ENCODE assay signal across 24 cellular contexts in genomic region chr13:32659736-32660135, GRCh38.
A peak's percentile ranks its signal among the peaks of the same experiment; 100 is the strongest.
DNase-seq lines count a peak whose midpoint lies in the region; ATAC-seq and TF ChIP-seq lines count a peak whose summit lies in the region.
"Had no signal": no experiment of that assay in that cellular context is flagged by ENCODE, and none has a peak within 500 bp of the region (broad histone marks: within the 10 kb centered on the region; RNA-seq: fewer than 3 reads in every experiment).

No MANE protein-coding gene starts in this region.

- H3K9ac ChIP-seq in adipocyte (ENCODE audit: low read length): no peak overlapping the region

- no peak overlapping the region for H3K27ac ChIP-seq in breast epithelium
- H3K27ac ChIP-seq in CD8-positive, alpha-beta T cell (ENCODE audit: low read depth, low read length): no peak overlapping the region
- H3K27ac ChIP-seq: hepatocyte, right atrium auricular region, testis, uterus had no signal

- in situ Hi-C loops in HAP-1 (cut with MboI; ENCODE audit: low sequenced_read_pairs): no loop called here

- no peaks in the 10 kb centered on the region for H3K27me3 ChIP-seq in adipocyte (replicated peaks; ENCODE audit: control insufficient read depth, insufficient read depth, low read length)
- no peaks in the 10 kb centered on the region for H3K27me3 ChIP-seq in breast epithelium
- no peaks in the 10 kb centered on the region for H3K27me3 ChIP-seq in CD8-positive, alpha-beta T cell (ENCODE audit: insufficient read depth, low read length)
- no peaks in the 10 kb centered on the region for H3K27me3 ChIP-seq in HAP-1 (ENCODE audit: low read depth)
- H3K27me3 ChIP-seq: hepatocyte, right atrium auricular region, testis, uterus had no signal

- H3K4me3 ChIP-seq in adipocyte (ENCODE audit: low read length) (no peak overlapping the region), breast epithelium (no peak overlapping the region), HAP-1 (no peak overlapping the region)
- no peak overlapping the region for H3K4me3 ChIP-seq in CD8-positive, alpha-beta T cell (ENCODE audit: low read depth, low read length)
- H3K4me3 ChIP-seq: hepatocyte, left ventricle myocardium inferior, right atrium auricular region, testis, uterus had no signal

- no peaks in the 10 kb centered on the region for H3K27me3 Mint-ChIP-seq in progenitor cell of endocrine pancreas
- no peaks in the 10 kb centered on the region for H3K27me3 Mint-ChIP-seq in CD8-positive, alpha-beta T cell (ENCODE audit: low read depth)
- H3K27me3 Mint-ChIP-seq: activated T-helper 17 cell treated with anti-CD3 and anti-CD28 coated beads, Interleukin-2, amount 50 U/mL, for 72 hours; naive thymus-derived CD4-positive, alpha-beta T cell had no signal

- CTCF ChIA-PET in CD8-positive, alpha-beta T cell (lab: Charles Lee): interaction anchor here (1.5 to 2.4 kb wide), 4 partner anchors 9 to 74 kb away, joined by 4 to 14 read pairs (median 8); no protein-coding TSS in a partner anchor

- H3K4me1 ChIP-seq in adipocyte (ENCODE audit: control insufficient read depth, insufficient read depth, low read length): no peaks in the 10 kb centered on the region
- no peaks in the 10 kb centered on the region for H3K4me1 ChIP-seq in breast epithelium
- H3K4me1 ChIP-seq in CD8-positive, alpha-beta T cell (ENCODE audit: insufficient read depth, low read length): no peaks in the 10 kb centered on the region
- H3K4me1 ChIP-seq in HAP-1: peaks cover 6% of the 10 kb centered on the region; the same call in 1 of the 2 replicates
- H3K4me1 ChIP-seq: right atrium auricular region, testis, uterus had no signal

- peaks cover 25% of the 10 kb centered on the region for H3K36me3 Mint-ChIP-seq in progenitor cell of endocrine pancreas (ENCODE audit: insufficient read depth)
- H3K36me3 Mint-ChIP-seq in CD8-positive, alpha-beta T cell: peaks cover 42% of the 10 kb centered on the region

- TF ChIP-seq POLR2A in breast epithelium (IDR thresholded peaks at IDR 0.05): no peak

- no peak overlapping the region for H3K4me3 Mint-ChIP-seq in progenitor cell of endocrine pancreas (ENCODE audit: low read depth)
- H3K4me3 Mint-ChIP-seq in CD8-positive, alpha-beta T cell: no peak overlapping the region
- H3K4me3 Mint-ChIP-seq: activated T-helper 17 cell treated with anti-CD3 and anti-CD28 coated beads, Interleukin-2, amount 50 U/mL, for 72 hours; CD14-positive monocyte; naive thymus-derived CD4-positive, alpha-beta T cell; WTC11 had no signal

- peaks cover 2% of the 10 kb centered on the region for H3K4me1 Mint-ChIP-seq in progenitor cell of endocrine pancreas (ENCODE audit: low read depth)
- peaks cover 12% of the 10 kb centered on the region for H3K4me1 Mint-ChIP-seq in CD8-positive, alpha-beta T cell (ENCODE audit: low read depth)
- H3K4me1 Mint-ChIP-seq: WTC11 had no signal

- TF ChIP-seq CTCF in progenitor cell of endocrine pancreas (IDR thresholded peaks at IDR 0.05; ENCODE audit: unreplicated experiment): no peak
- TF ChIP-seq CTCF in breast epithelium (IDR thresholded peaks at IDR 0.05): no peak
- TF ChIP-seq CTCF in CD8-positive, alpha-beta T cell (IDR thresholded peaks at IDR 0.05): no peak

- H3K36me3 ChIP-seq in adipocyte (ENCODE audit: control insufficient read depth, insufficient read depth, low read length, severe bottlenecking): no peaks in the 10 kb centered on the region
- no peaks in the 10 kb centered on the region for H3K36me3 ChIP-seq in breast epithelium
- H3K36me3 ChIP-seq in CD8-positive, alpha-beta T cell (ENCODE audit: insufficient read depth, low read length): no peaks in the 10 kb centered on the region
- peaks cover 5% of the 10 kb centered on the region; the same call in 1 of the 2 replicates for H3K36me3 ChIP-seq in HAP-1 (replicated peaks)
- H3K36me3 ChIP-seq: uterus had no signal

- H3K9me3 ChIP-seq in adipocyte (ENCODE audit: control insufficient read depth, low read length): peaks cover 15% of the 10 kb centered on the region
- H3K9me3 ChIP-seq in breast epithelium: peaks cover 0 to 6% of the 10 kb centered on the region in 2 donors
- H3K9me3 ChIP-seq in CD8-positive, alpha-beta T cell (ENCODE audit: low read length): no peaks in the 10 kb centered on the region
- no peaks in the 10 kb centered on the region for H3K9me3 ChIP-seq in HAP-1
- H3K9me3 ChIP-seq: testis, uterus had no signal

- no peak for ATAC-seq in CD8-positive, alpha-beta T cell
- ATAC-seq: activated naive CD4-positive, alpha-beta T cell treated with anti-CD3 and anti-CD28 coated beads, Interleukin-2, amount 50 U/mL, for 72 hours; activated T-helper 17 cell treated with anti-CD3 and anti-CD28 coated beads, Interleukin-2, amount 50 U/mL, for 72 hours; naive thymus-derived CD4-positive, alpha-beta T cell; WTC11 had no signal

- DNase-seq in GM03348 (ENCODE audit: low spot score): peak; percentile 8
- DNase-seq in adipocyte (ENCODE audit: low read depth): peak; percentile 45
- peak; percentile 27 for DNase-seq in fibroblast of peridontal ligament (ENCODE audit: extremely low read depth)
- DNase-seq in progenitor cell of endocrine pancreas (ENCODE audit: low spot score, unreplicated experiment): no peak
- DNase-seq in breast epithelium (ENCODE audit: low spot score in 2 of 2): no peak
- no peak for DNase-seq in CD8-positive, alpha-beta T cell
- no peak for DNase-seq in NK-92 (lab: John Stamatoyannopoulos, UW; ENCODE audit: unreplicated experiment)
- DNase-seq in HAP-1 (ENCODE audit: low spot score in 2 of 2): no peak
- DNase-seq: effector CD4-positive, alpha-beta T cell; left ventricle myocardium inferior; naive thymus-derived CD4-positive, alpha-beta T cell; NCI-H1048; NCI-H1930; NCI-H774; stimulated activated CD4-positive, alpha-beta T cell treated with anti-CD3 and anti-CD28 coated beads, Interleukin-4, amount 100 ng/mL, for 1 hour; stimulated activated naive CD4-positive, alpha-beta T cell; testis; uterus had no signal

- H3K27ac Mint-ChIP-seq in progenitor cell of endocrine pancreas: peak overlapping the region; percentile 59
- no peak overlapping the region for H3K27ac Mint-ChIP-seq in CD8-positive, alpha-beta T cell
- H3K27ac Mint-ChIP-seq: activated T-helper 17 cell treated with anti-CD3 and anti-CD28 coated beads, Interleukin-2, amount 50 U/mL, for 72 hours had no signal

- intact Hi-C loops in breast epithelium (cut with DNase I; ENCODE audit: low total_unique reads): no loop called here
- intact Hi-C loops in CD8-positive, alpha-beta T cell (cut with DNase I, micrococcal nuclease): loop anchor here in 1 of 2 experiments (10.0 kb wide), 1 partner anchor 755 kb away; no protein-coding TSS in a partner anchor

- POLR2A ChIA-PET in CD8-positive, alpha-beta T cell (lab: Charles Lee): interaction anchor here (1.3 kb wide), 1 partner anchor 8 kb away, joined by 4 read pairs; no protein-coding TSS in a partner anchor

- peaks cover 23% of the 10 kb centered on the region for H3K9me3 Mint-ChIP-seq in progenitor cell of endocrine pancreas (ENCODE audit: low read depth)
- H3K9me3 Mint-ChIP-seq in CD8-positive, alpha-beta T cell: no peaks in the 10 kb centered on the region
- H3K9me3 Mint-ChIP-seq: activated T-helper 17 cell treated with anti-CD3 and anti-CD28 coated beads, Interleukin-2, amount 50 U/mL, for 72 hours had no signal

Comparison
In these comparisons a context has a peak if more than half of its experiments do, and no peak if none do; other contexts are left out.
1. DNase-seq: peak in GM03348 (single experiment), adipocyte (single experiment) and fibroblast of peridontal ligament (single experiment); none in progenitor cell of endocrine pancreas (single experiment), breast epithelium (0 of 2), CD8-positive, alpha-beta T cell (0 of 7), NK-92 (single experiment) and HAP-1 (0 of 2).